Comparison of ENCODE assay signal across 11 cellular contexts in genomic region chr4:59762344-59762743, GRCh38.
"Had no signal": no experiment of that assay in that cellular context is flagged by ENCODE, and none has a peak within 500 bp of the region (broad histone marks: within the 10 kb centered on the region; RNA-seq: fewer than 3 reads in every experiment).

No MANE protein-coding gene starts in this region.

- DNase-seq: GM23248, GOT3, H7, H9, HCEC 1CT, HFFc6 had no signal

- ATAC-seq: GM23338, HCT116 had no signal

- H3K4me2 ChIP-seq: GM23338 had no signal

- H3K4me1 Mint-ChIP-seq: GM23338, H9 had no signal

- H3K4me3 Mint-ChIP-seq: GM23338, H9, HFFc6 had no signal

- H3K4me1 ChIP-seq: HAP-1 had no signal

- H3K4me3 ChIP-seq: GM23248, GM23338, HAP-1 had no signal

- FAIRE-seq: H1, H54 had no signal

- H3K27ac ChIP-seq: GM23248 had no signal

- H3K27ac Mint-ChIP-seq: GM23338, H9, HFFc6 had no signal

- H2AFZ ChIP-seq: GM23248, GM23338 had no signal

- H3K9ac ChIP-seq: GM23248 had no signal

- H3K9me3 ChIP-seq: HAP-1 had no signal

- H3K9me3 Mint-ChIP-seq: H9 had no signal

- H3K36me3 ChIP-seq: HAP-1 had no signal
